8 cellular contexts compared by ENCODE assay signal in genomic region chr16:85086347-85087291, GRCh38. TPM values are rescaled to one million over a fixed set of nuclear protein-coding genes. Genes with fewer than 3 reads are reported as not detected.
DNase-seq lines count a peak whose midpoint lies in the region; ATAC-seq, FAIRE-seq and TF ChIP-seq lines count a peak whose summit lies in the region.

No MANE protein-coding gene starts in this region.

- 50% methylated on average over 37 of the region's 37 CpGs for WGBS in GM12878 (ENCODE audit: insufficient coverage, insufficient replicate concordance, low lambda C conversion rate, missing lambda C conversion rate)

- FAIRE-seq in GM12878 (lab: Jason Lieb, UNC), result peak; percentile 98

- H3K36me3 Mint-ChIP-seq in immature natural killer cell, result peaks cover 0 to 16% (median 3%) of the 10 kb centered on the region in 3 donors

- H3K27me3 ChIP-seq in GM12878 (replicated peaks in 1 of 2; ENCODE audit: control insufficient read depth in 2 of 2, insufficient read depth in 2 of 2, low read length in 1 of 2), result no peaks in the 10 kb centered on the region

- peak overlapping the region in 3 of 6 donors; percentile 40 to 49 (median 45) for H3K27ac Mint-ChIP-seq in immature natural killer cell

- no peaks in the 10 kb centered on the region; a peak in 2 of 4 replicates for H3K36me3 ChIP-seq in GM12878 (ENCODE audit: control insufficient read depth in 2 of 2, insufficient read depth in 2 of 2, low read length in 1 of 2)

- CTCF ChIA-PET in GM12878 (lab: Yijun Ruan, JAX), result interaction anchor here (0.7 to 3.4 kb wide), 19 partner anchors 10 to 361 kb away, joined by 3 to 29 read pairs (median 5); partner anchors contain the start of genes KIAA0513 and ZDHHC7

- POLR2A ChIA-PET in GM12878 (lab: Charles Lee), result interaction anchor here (0.6 to 0.7 kb wide), 2 partner anchors 75 to 280 kb away, joined by 3 read pairs; partner anchors contain the start of gene ZDHHC7

- TF ChIP-seq EP300 in GM12878 (IDR thresholded peaks at IDR 0.05; ENCODE audit: borderline replicate concordance in 1 of 2, control insufficient read depth in 1 of 2, low read depth in 2 of 2, low read length in 2 of 2), result no peak

- H3K4me1 Mint-ChIP-seq in immature natural killer cell, result peaks cover 22% of the 10 kb centered on the region in 2 donors

- H3K9ac ChIP-seq in GM12878 (ENCODE audit: control insufficient read depth, insufficient read depth, low read length), result no peak overlapping the region

- no TSS peak for BruUV-seq in GM12878 (replicated peaks; lab: Mats Ljungman, UMichigan)

- RAD21 ChIA-PET in GM12878 (lab: Charles Lee; ENCODE audit: unreplicated experiment), result interaction anchor here (1.0 to 1.6 kb wide), 4 partner anchors 31 to 76 kb away, joined by 4 to 8 read pairs (median 6); partner anchors contain the start of gene KIAA0513

- H3K27me3 Mint-ChIP-seq in immature natural killer cell (ENCODE audit: low read depth in 3 of 3), result peaks cover 3 to 6% (median 4%) of the 10 kb centered on the region in 3 donors

- H3K9me3 ChIP-seq in GM12878 (replicated peaks; ENCODE audit: control insufficient read depth, insufficient read depth, low read length), result no peaks in the 10 kb centered on the region

- no peaks in the 10 kb centered on the region for H4K20me1 ChIP-seq in GM12878 (ENCODE audit: control insufficient read depth, insufficient read depth)

- peak; percentile 80 for TF ChIP-seq CTCF in GM12874 (IDR thresholded peaks at IDR 0.05; ENCODE audit: insufficient read depth, low read depth, low read length)
- TF ChIP-seq CTCF in GM12878 (IDR thresholded peaks at IDR 0.05 in 2 of 3, conservative IDR thresholded peaks at IDR 0.05 in 1 of 3; ENCODE audit: control insufficient read depth in 2 of 3, extremely low read depth in 1 of 3, insufficient read depth in 1 of 3, low read depth in 3 of 3, low read length in 3 of 3), result peak; percentile 75 to 81 (median 79)

- peaks cover 30% of the 10 kb centered on the region for H3K4me1 ChIP-seq in GM12878 (ENCODE audit: control insufficient read depth, insufficient read depth, low read length)

- DNase-seq in A172 (ENCODE audit: low spot score), result peak; percentile 80
- DNase-seq in M059J (ENCODE audit: low read depth), result peak; percentile 70
- DNase-seq in T-helper 9 cell, result peak; percentile 61
- no peak for DNase-seq in GM12878 (ENCODE audit: low read depth, low spot score)
- DNase-seq in immature natural killer cell, result peak; percentile 71 to 77 (median 75)
- DNase-seq in stimulated activated CD4-positive, alpha-beta T cell treated with anti-CD3 and anti-CD28 coated beads, Interleukin-1b, Interleukin-23, amount 100 ng/mL, for 1 hour (ENCODE audit: low read depth in 2 of 2), result peak; percentile 59 to 63
- no peak for DNase-seq in DMS79 treated with DMSO at 0.1 percent for 48 hours (lab: John Stamatoyannopoulos, UW)

- TF ChIP-seq RAD21 in GM12878 (IDR thresholded peaks at IDR 0.05; ENCODE audit: insufficient read depth, low read depth, low read length), result peak; percentile 82

- H3K4me3 ChIP-seq in GM12878, result no peak overlapping the region

- H3K4me2 ChIP-seq in GM12878 (ENCODE audit: control insufficient read depth, insufficient read depth), result no peak overlapping the region

- intact Hi-C loops in GM12878 (cut with micrococcal nuclease; ENCODE audit: unreplicated experiment), result loop anchor here (5.0 kb wide), 2 partner anchors 59 to 74 kb away; partner anchors contain the start of genes KIAA0513 and ZDHHC7

- no peaks in the 10 kb centered on the region for H3K79me2 ChIP-seq in GM12878 (ENCODE audit: control insufficient read depth, insufficient read depth, low read length)

- in situ Hi-C loops in GM12878 (cut with MboI), result no loop called here

- no peak for TF ChIP-seq POLR2A in GM12878 (IDR thresholded peaks at IDR 0.05; ENCODE audit: low read depth, low read length)

- SMC1A ChIA-PET in GM12878 (lab: Charles Lee; ENCODE audit: uncharacterized antibody, unreplicated experiment), result interaction anchor here (0.5 to 1.4 kb wide), 5 partner anchors 31 to 117 kb away, joined by 3 to 6 read pairs (median 3); no protein-coding TSS in a partner anchor

- no peak overlapping the region for H3K4me3 Mint-ChIP-seq in immature natural killer cell

- peak overlapping the region; percentile 51 for H2AFZ ChIP-seq in GM12878 (ENCODE audit: control insufficient read depth, low read depth, low read length)

- H3K9me3 Mint-ChIP-seq in immature natural killer cell, result no peaks in the 10 kb centered on the region

- no peak overlapping the region for H3K27ac ChIP-seq in GM12878 (ENCODE audit: control insufficient read depth, insufficient read depth)

- ATAC-seq in GM12878, result peak; percentile 91

TF ChIP-seq in GM12878, 131 proteins besides CTCF, POLR2A, EP300 and RAD21 (continues in another document):
- TF ChIP-seq IKZF1 (conservative IDR thresholded peaks at IDR 0.05), result 0 out of 2 replicates have a peak, but pooled peaks have one; percentile 9
- TF ChIP-seq ZSCAN29 (IDR thresholded peaks at IDR 0.05), result no peak
- no peak for TF ChIP-seq HCFC1 (IDR thresholded peaks at IDR 0.05; ENCODE audit: low read length)
- TF ChIP-seq YY1 (IDR thresholded peaks at IDR 0.05; ENCODE audit: low read depth, low read length), result peak; percentile 87
- peak; percentile 1 for TF ChIP-seq USF1 (IDR thresholded peaks at IDR 0.05; ENCODE audit: borderline replicate concordance, extremely low read length, insufficient read depth, low read depth, low read length)
- no peak for TF ChIP-seq MTA3 (IDR thresholded peaks at IDR 0.05; ENCODE audit: borderline replicate concordance, low read length)
- 0 out of 2 replicates have a peak, but pooled peaks have one; percentile 32 for TF ChIP-seq CREB1 (IDR thresholded peaks at IDR 0.05; ENCODE audit: low read depth)
- TF ChIP-seq ZNF207 (IDR thresholded peaks at IDR 0.05; ENCODE audit: borderline replicate concordance), result no peak
- TF ChIP-seq ZBED1 (IDR thresholded peaks at IDR 0.05; ENCODE audit: borderline replicate concordance), result no peak
- TF ChIP-seq LARP7 (IDR thresholded peaks at IDR 0.05), result 0 out of 2 replicates have a peak, but pooled peaks have one; percentile 11
- TF ChIP-seq NR2F1 (conservative IDR thresholded peaks at IDR 0.05), result 0 out of 2 replicates have a peak, but pooled peaks have one; percentile 24
- no peak for TF ChIP-seq MYB (IDR thresholded peaks at IDR 0.05; ENCODE audit: borderline replicate concordance, low read depth, low read length)

RNA-seq across cellular contexts. Expression of gene CIBAR2, which starts 25.7 kb away (rescaled TPM):
- 1.2 TPM in 1 of 2 replicates, not detected in the other for total RNA-seq in A172 (2014; rRNA removed; shearing (Covaris generic))
- not detected in 2 replicates for total RNA-seq in M059J (2014; rRNA removed; shearing (Covaris generic))
- total RNA-seq in GM12878 (2013; cell fraction: nucleolus; rRNA removed), result not detected in 2 replicates
- total RNA-seq in GM12878 (2014; rRNA removed) (0.27 TPM in 1 of 2 replicates, not detected in the other), GM12878 (2014; rRNA removed; fragmentation: Illumina TruSeq; extraction: Trizol) (not detected in 2 replicates), GM12878 (2021) (not detected in 2 replicates)
- not detected for polyA plus RNA-seq in GM12878 (2011; ENCODE audit: low read depth)
- polyA plus RNA-seq in GM12878 (2011; rRNA removed) (not detected in 2 replicates), GM12878 (2014; fragmentation: Illumina TruSeq; extraction: Trizol) (0.16 TPM in 1 of 2 replicates, not detected in the other), GM12878 (2014; fragmentation: Nextera tagmentation; extraction: Ambion mirVana) (under 1 TPM; 0.05 to 0.07 TPM), GM12878 (2014; rRNA removed) (0.19 TPM in 1 of 2 replicates, not detected in the other), GM12878 (2016; fragmentation: Nextera tagmentation; extraction: Ambion mirVana) (not detected), immature natural killer cell (under 1 TPM in 1 of 3 donors, not detected in 2; 0.71 TPM)
- polyA plus RNA-seq in GM12878 (2011; cell fraction: cytosol; rRNA removed), result not detected in 2 replicates
- polyA plus RNA-seq in GM12878 (2011; cell fraction: nucleus; rRNA removed), result 0.07 TPM in 1 of 2 replicates, not detected in the other
- 0.44 and 0.88 TPM in 2 replicates for polyA plus RNA-seq in GM12878 (2012)
- not detected in 2 replicates for polyA minus RNA-seq in GM12878 (2011; rRNA and poly(A)+ RNA removed)
- polyA minus RNA-seq in GM12878 (2011; cell fraction: cytosol; rRNA and poly(A)+ RNA removed), result not detected in 2 replicates
- polyA minus RNA-seq in GM12878 (2011; cell fraction: nucleus; rRNA and poly(A)+ RNA removed), result not detected in 2 replicates

RNA-seq across cellular contexts. Expression of gene KIAA0513, which starts 59.0 kb away (rescaled TPM):
- 4.6 and 8.9 TPM in 2 replicates for total RNA-seq in A172 (2014; rRNA removed; shearing (Covaris generic))
- 5.8 and 18.0 TPM in 2 replicates for total RNA-seq in M059J (2014; rRNA removed; shearing (Covaris generic))
- 3.5 and 4.8 TPM in 2 replicates for total RNA-seq in GM12878 (2013; cell fraction: nucleolus; rRNA removed)
- total RNA-seq in GM12878 (2014; rRNA removed), result 1.8 and 2.3 TPM in 2 replicates
- 2.3 and 2.4 TPM in 2 replicates for total RNA-seq in GM12878 (2014; rRNA removed; fragmentation: Illumina TruSeq; extraction: Trizol)
- total RNA-seq in GM12878 (2021), result 4.3 and 4.6 TPM in 2 replicates
- polyA plus RNA-seq in GM12878 (2011; ENCODE audit: low read depth), result 1.4 TPM
- 0.29 and 0.65 TPM in 2 replicates for polyA plus RNA-seq in GM12878 (2011; rRNA removed)
- 0.79 and 0.81 TPM in 2 replicates for polyA plus RNA-seq in GM12878 (2011; cell fraction: cytosol; rRNA removed)
- 1.0 and 1.1 TPM in 2 replicates for polyA plus RNA-seq in GM12878 (2011; cell fraction: nucleus; rRNA removed)
- 3.0 and 3.8 TPM in 2 replicates for polyA plus RNA-seq in GM12878 (2012)
- polyA plus RNA-seq in GM12878 (2014; fragmentation: Illumina TruSeq; extraction: Trizol), result 1.2 and 2.2 TPM in 2 replicates
- under 1 TPM; 0.14 to 0.22 TPM for polyA plus RNA-seq in GM12878 (2014; fragmentation: Nextera tagmentation; extraction: Ambion mirVana)
- 2.4 and 3.5 TPM in 2 replicates for polyA plus RNA-seq in GM12878 (2014; rRNA removed)
- polyA plus RNA-seq in GM12878 (2016; fragmentation: Nextera tagmentation; extraction: Ambion mirVana), result 1 to 10 TPM; 1.5 to 5.8 TPM
- 0.82 and 1.2 TPM in 2 replicates for polyA minus RNA-seq in GM12878 (2011; rRNA and poly(A)+ RNA removed)
- polyA minus RNA-seq in GM12878 (2011; cell fraction: cytosol; rRNA and poly(A)+ RNA removed), result 0.10 TPM in 1 of 2 replicates, not detected in the other
- 0.85 and 1.4 TPM in 2 replicates for polyA minus RNA-seq in GM12878 (2011; cell fraction: nucleus; rRNA and poly(A)+ RNA removed)
- polyA plus RNA-seq in immature natural killer cell, result 1 to 10 TPM in 2 of 3 donors, under 1 TPM in 1; 0.11 to 8.7 (median 4.4) TPM

Comparison
In these comparisons a context has a peak if more than half of its experiments do, and no peak if none do; other contexts are left out.
1. DNase-seq: peak in A172 (single experiment), M059J (single experiment), T-helper 9 cell (single experiment), immature natural killer cell (3 of 3) and stimulated activated CD4-positive, alpha-beta T cell treated with anti-CD3 and anti-CD28 coated beads, Interleukin-1b, Interleukin-23, amount 100 ng/mL, for 1 hour (2 of 2); none in GM12878 (single experiment) and DMS79 treated with DMSO at 0.1 percent for 48 hours (single experiment).